34 cellular contexts compared by ENCODE assay signal in genomic region chr5:42634575-42634974, GRCh38.
"Had no signal": no experiment of that assay in that cellular context is flagged by ENCODE, and none has a peak within 500 bp of the region (broad histone marks: within the 10 kb centered on the region; RNA-seq: fewer than 3 reads in every experiment).

No MANE protein-coding gene starts in this region.

- H3K36me3 ChIP-seq: MG63 had no signal

- H3K4me3 ChIP-seq: MG63 had no signal

- DNase-seq: Karpas-422, Kasumi-1, KG1, MG63, MM.1S, NCI-H1048, NCI-H1092, NCI-H1092 treated with DMSO at 0.1 percent for 48 hours, NCI-H1105, NCI-H1105 treated with DMSO at 0.1 percent for 48 hours, NCI-H1417, NCI-H1417 treated with DMSO at 0.1 percent for 48 hours, NCI-H1436, NCI-H1436 treated with DMSO at 0.1 percent for 48 hours, NCI-H146, NCI-H1694, NCI-H1694 treated with DMSO at 0.1 percent for 48 hours, NCI-H187, NCI-H187 treated with DMSO at 0.1 percent for 48 hours, NCI-H1930, NCI-H2029, NCI-H2029 treated with DMSO at 0.1 percent for 48 hours, NCI-H2081, NCI-H2081 treated with DMSO at 0.1 percent for 48 hours, NCI-H2107, NCI-H2171, NCI-H2171 treated with DMSO at 0.1 percent for 48 hours, NCI-H2227 treated with DMSO at 0.1 percent for 48 hours, NCI-H345, NCI-H446, NCI-H446 treated with DMSO at 0.1 percent for 48 hours, NCI-H510A, NCI-H510A treated with DMSO at 0.1 percent for 48 hours had no signal

- H3K27ac ChIP-seq: KMS-11 had no signal

- H3K9me3 ChIP-seq: MG63 had no signal

- H3K27me3 ChIP-seq: MG63 had no signal
